Comparison of ENCODE assay signal across 13 cellular contexts in the genomic region with DNA sequence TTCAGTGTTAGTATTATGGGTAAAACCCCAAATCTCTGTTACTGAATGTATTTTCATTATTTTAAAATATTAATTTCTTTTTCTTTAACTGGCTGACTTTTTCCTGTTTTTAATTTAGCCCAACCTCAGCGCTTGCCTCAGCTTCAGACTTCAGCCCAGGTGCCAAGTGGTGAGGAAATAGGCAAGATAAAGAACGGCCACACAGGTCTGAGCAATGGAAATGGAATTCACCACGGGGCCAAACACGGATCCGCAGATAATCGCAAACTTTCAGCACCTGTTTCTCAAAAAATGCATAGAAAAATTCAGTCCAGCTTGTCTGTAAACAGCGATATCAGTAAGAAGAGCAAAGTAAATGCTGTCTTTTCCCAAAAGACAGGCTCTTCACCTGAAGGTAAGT. TPM values are rescaled to one million over a fixed set of nuclear protein-coding genes. Genes with fewer than 3 reads are reported as not detected.
A peak's percentile ranks its signal among the peaks of the same experiment; 100 is the strongest.
DNase-seq lines count a peak whose midpoint lies in the region; TF ChIP-seq lines count a peak whose summit lies in the region.
"Had no signal": no experiment of that assay in that cellular context is flagged by ENCODE, and none has a peak within 500 bp of the region (broad histone marks: within the 10 kb centered on the region; RNA-seq: fewer than 3 reads in every experiment).

No MANE protein-coding gene starts in this region.

- peaks cover 61 to 89% (median 89%) of the 10 kb centered on the region in 3 donors for H3K4me1 Mint-ChIP-seq in CD8-positive, alpha-beta memory T cell

- no peak overlapping the region for H3K4me3 Mint-ChIP-seq in CD8-positive, alpha-beta memory T cell
- H3K4me3 Mint-ChIP-seq: brain had no signal

- H3K4me1 ChIP-seq in right atrium auricular region: peaks cover 0 to 24% of the 10 kb centered on the region in 2 donors
- H3K4me1 ChIP-seq in subcutaneous abdominal adipose tissue (ENCODE audit: control insufficient read depth in 5 of 5, insufficient read depth in 5 of 5, low read length in 5 of 5): peaks cover 0 to 37% (median 32%) of the 10 kb centered on the region in 5 donors
- peaks cover 31% of the 10 kb centered on the region for H3K4me1 ChIP-seq in CD8-positive, alpha-beta memory T cell (ENCODE audit: insufficient read depth, low read length)

- CTCF ChIA-PET in CD8-positive, alpha-beta memory T cell (lab: Charles Lee): no interaction called here

- H3K9me3 ChIP-seq in right atrium auricular region (no peaks in the 10 kb centered on the region), subcutaneous abdominal adipose tissue (ENCODE audit: control insufficient read depth in 5 of 5, low read length in 5 of 5) (no peaks in the 10 kb centered on the region)
- no peaks in the 10 kb centered on the region for H3K9me3 ChIP-seq in CD8-positive, alpha-beta memory T cell (ENCODE audit: low read length)

- H3K27ac ChIP-seq in right atrium auricular region (peak overlapping the region in 1 of 2 donors; percentile 46), subcutaneous abdominal adipose tissue (ENCODE audit: low read depth, low read length) (peak overlapping the region; percentile 19)
- no peak overlapping the region for H3K27ac ChIP-seq in CD8-positive, alpha-beta memory T cell (ENCODE audit: low read depth, low read length)

- no peaks in the 10 kb centered on the region for H3K27me3 Mint-ChIP-seq in CD8-positive, alpha-beta memory T cell
- H3K27me3 Mint-ChIP-seq: brain; naive thymus-derived CD4-positive, alpha-beta T cell had no signal

- peaks cover 4 to 53% (median 24%) of the 10 kb centered on the region in 3 donors for H3K36me3 Mint-ChIP-seq in CD8-positive, alpha-beta memory T cell
- H3K36me3 Mint-ChIP-seq: brain had no signal

- no peaks in the 10 kb centered on the region for H3K9me3 Mint-ChIP-seq in CD8-positive, alpha-beta memory T cell
- H3K9me3 Mint-ChIP-seq: brain; naive thymus-derived CD4-positive, alpha-beta T cell had no signal

- H3K27me3 ChIP-seq in right atrium auricular region: no peaks in the 10 kb centered on the region
- no peaks in the 10 kb centered on the region for H3K27me3 ChIP-seq in subcutaneous abdominal adipose tissue (ENCODE audit: control insufficient read depth in 5 of 5, insufficient read depth in 4 of 5, low read length in 5 of 5)
- H3K27me3 ChIP-seq in CD8-positive, alpha-beta memory T cell (ENCODE audit: insufficient read depth, low read length, poor library complexity, severe bottlenecking): no peaks in the 10 kb centered on the region

- TF ChIP-seq CTCF in right atrium auricular region (IDR thresholded peaks at IDR 0.05): no peak

- in situ Hi-C loops in G401 (cut with HindIII; ENCODE audit: low sequenced_read_pairs): no loop called here

- H3K36me3 ChIP-seq in right atrium auricular region: no peaks in the 10 kb centered on the region
- peaks cover 0 to 23% (median 12%) of the 10 kb centered on the region in 5 donors for H3K36me3 ChIP-seq in subcutaneous abdominal adipose tissue (ENCODE audit: control insufficient read depth in 5 of 5, insufficient read depth in 5 of 5, low read length in 5 of 5)
- no peaks in the 10 kb centered on the region for H3K36me3 ChIP-seq in CD8-positive, alpha-beta memory T cell (ENCODE audit: insufficient read depth, low read length)

- peak; percentile 10 for DNase-seq in H4 (ENCODE audit: low spot score)
- peak; percentile 89 for DNase-seq in amniotic epithelial cell (ENCODE audit: low read depth)
- peak; percentile 73 for DNase-seq in right atrium auricular region (ENCODE audit: low spot score)
- DNase-seq in G401 (ENCODE audit: low spot score): no peak
- no peak for DNase-seq in DMS79 (lab: John Stamatoyannopoulos, UW)
- no peak for DNase-seq in GM19240 (ENCODE audit: insufficient read length, low spot score)
- no peak for DNase-seq in CD8-positive, alpha-beta memory T cell
- DNase-seq: Karpas-422; naive thymus-derived CD4-positive, alpha-beta T cell; stimulated activated CD4-positive, alpha-beta T cell treated with anti-CD3 and anti-CD28 coated beads, Interleukin-4, amount 100 ng/mL, for 24 hours; SW 1271 had no signal

- H3K27ac Mint-ChIP-seq in CD8-positive, alpha-beta memory T cell: peak overlapping the region in 2 of 8 donors; percentile 57 to 85
- H3K27ac Mint-ChIP-seq: brain had no signal

- POLR2A ChIA-PET in CD8-positive, alpha-beta memory T cell (lab: Charles Lee): no interaction called here

- H3K4me3 ChIP-seq in right atrium auricular region: no peak overlapping the region
- H3K4me3 ChIP-seq in subcutaneous abdominal adipose tissue (ENCODE audit: low read depth in 1 of 5, low read length in 5 of 5): no peak overlapping the region
- H3K4me3 ChIP-seq in CD8-positive, alpha-beta memory T cell (ENCODE audit: low read length): no peak overlapping the region

- H3K9ac ChIP-seq in subcutaneous abdominal adipose tissue (ENCODE audit: low read length in 5 of 5): no peak overlapping the region

RNA-seq across cellular contexts. Expression of gene MDFIC, which starts 57.5 kb away (rescaled TPM):
- 16.5 and 20.7 TPM in 2 replicates for total RNA-seq in H4 (2014; rRNA removed; shearing (Covaris generic))
- total RNA-seq in right atrium auricular region: 10 to 100 TPM; 17.1 to 35.0 TPM
- total RNA-seq in G401 (2014; rRNA removed; shearing (Covaris generic)): 0.06 TPM in 1 of 2 replicates, not detected in the other
- total RNA-seq in CD8-positive, alpha-beta memory T cell: 100 to 1,000 TPM; 131 to 135 TPM
- polyA plus RNA-seq in CD8-positive, alpha-beta memory T cell: 125 TPM

Comparison
In these comparisons a context has a peak if more than half of its experiments do, and no peak if none do; other contexts are left out.
1. DNase-seq: peak in H4 (single experiment), amniotic epithelial cell (single experiment) and right atrium auricular region (single experiment); none in G401 (single experiment), DMS79 (single experiment), GM19240 (single experiment) and CD8-positive, alpha-beta memory T cell (0 of 5).
2. RNA of gene MDFIC, which starts 57.5 kb away (total RNA-seq): 131 to 135 TPM in CD8-positive, alpha-beta memory T cell, 17.1 to 35.0 TPM in right atrium auricular region and 16.5 to 20.7 TPM in H4; 0.06 TPM in G401; every median in the first group is over 10 times any median in the second.